In the genomic region with DNA sequence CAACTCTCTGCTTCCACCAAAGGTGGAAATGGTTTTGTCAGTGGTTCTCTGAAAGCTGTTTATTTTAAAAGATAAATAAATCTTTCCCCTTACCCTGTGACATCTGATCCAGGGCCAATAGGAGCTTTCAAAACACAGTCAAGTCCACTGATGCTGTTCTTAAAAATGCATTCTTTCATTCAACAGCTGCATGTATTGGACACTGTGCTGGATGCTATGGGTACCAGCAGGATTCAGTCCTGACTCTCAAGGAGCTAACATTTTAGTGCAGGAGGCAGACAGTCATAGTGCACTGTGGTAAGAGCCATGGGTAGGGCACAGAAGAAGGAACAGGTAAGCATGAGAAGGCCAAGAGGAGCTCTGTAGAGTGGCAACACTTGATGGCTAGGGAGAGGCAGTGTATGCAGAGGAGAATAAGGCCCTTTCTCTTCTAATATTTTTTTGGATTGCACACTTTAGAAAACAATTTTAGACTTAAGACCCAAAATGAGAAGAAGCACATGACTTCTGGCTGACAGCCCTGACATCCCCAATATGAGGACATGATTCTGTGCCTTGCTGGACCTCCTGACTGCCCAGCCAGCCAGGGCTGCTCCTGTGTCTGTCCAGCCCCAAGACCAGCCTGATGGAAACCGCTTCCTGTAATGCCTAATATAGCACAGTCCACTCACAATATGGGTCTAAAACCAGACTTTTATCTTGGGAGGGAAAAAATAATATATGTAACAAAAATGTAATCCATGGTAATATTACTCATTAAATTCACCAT, we compare ENCODE assay signal across 21 cellular contexts.
"Had no signal": no experiment of that assay in that cellular context is flagged by ENCODE, and none has a peak within 500 bp of the region (broad histone marks: within the 10 kb centered on the region; RNA-seq: fewer than 3 reads in every experiment).

No MANE protein-coding gene starts in this region.

- DNase-seq: Karpas-422, KG1, MG63, NCI-H1092, NCI-H1436, NCI-H187, NCI-H2029, NCI-H2081 treated with DMSO at 0.1 percent for 48 hours, NCI-H2171, NCI-H226, NCI-H446, NCI-H510A, NCI-H524 treated with DMSO at 0.1 percent for 48 hours, NCI-H69, NCI-H774, PC-3, SHP77, SK-N-SH, SW 1271 had no signal

- H3K9me3 ChIP-seq: MG63, SK-N-SH had no signal

- H3K36me3 ChIP-seq: MG63 had no signal

- H3K4me2 ChIP-seq: SK-N-SH had no signal

- H3K27me3 ChIP-seq: MG63 had no signal

- H3K4me3 ChIP-seq: MG63 had no signal

- H3K9ac ChIP-seq: SK-N-SH had no signal

- ATAC-seq: Panc1, PC-3 had no signal

- H3K27ac ChIP-seq: RWPE1 had no signal
